ENCODE assay signal across 1 cellular context in the genomic region with DNA sequence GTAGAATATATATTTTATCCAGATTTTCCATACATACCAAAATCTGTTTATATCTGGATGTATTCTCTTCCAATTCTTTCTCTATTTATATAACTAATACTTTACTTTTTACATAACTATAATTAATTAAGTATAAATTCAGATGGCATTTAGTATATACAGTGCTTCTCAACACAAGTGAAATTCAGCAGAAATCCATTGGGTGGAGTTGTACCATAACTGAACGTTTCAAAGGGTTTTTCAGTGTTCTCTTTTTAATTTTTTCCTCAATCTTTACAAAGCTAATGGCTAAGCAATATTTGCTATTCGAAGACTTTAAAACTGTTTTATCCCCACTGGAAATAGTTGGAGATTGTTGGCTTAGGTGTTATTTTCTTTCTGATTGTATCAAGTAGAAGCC.
TF ChIP-seq lines count a peak whose summit lies in the region.

No MANE protein-coding gene starts in this region.

TF ChIP-seq in GM12878, 131 proteins besides CTCF, POLR2A, EP300 and RAD21:
- TF ChIP-seq, protein P1, sequence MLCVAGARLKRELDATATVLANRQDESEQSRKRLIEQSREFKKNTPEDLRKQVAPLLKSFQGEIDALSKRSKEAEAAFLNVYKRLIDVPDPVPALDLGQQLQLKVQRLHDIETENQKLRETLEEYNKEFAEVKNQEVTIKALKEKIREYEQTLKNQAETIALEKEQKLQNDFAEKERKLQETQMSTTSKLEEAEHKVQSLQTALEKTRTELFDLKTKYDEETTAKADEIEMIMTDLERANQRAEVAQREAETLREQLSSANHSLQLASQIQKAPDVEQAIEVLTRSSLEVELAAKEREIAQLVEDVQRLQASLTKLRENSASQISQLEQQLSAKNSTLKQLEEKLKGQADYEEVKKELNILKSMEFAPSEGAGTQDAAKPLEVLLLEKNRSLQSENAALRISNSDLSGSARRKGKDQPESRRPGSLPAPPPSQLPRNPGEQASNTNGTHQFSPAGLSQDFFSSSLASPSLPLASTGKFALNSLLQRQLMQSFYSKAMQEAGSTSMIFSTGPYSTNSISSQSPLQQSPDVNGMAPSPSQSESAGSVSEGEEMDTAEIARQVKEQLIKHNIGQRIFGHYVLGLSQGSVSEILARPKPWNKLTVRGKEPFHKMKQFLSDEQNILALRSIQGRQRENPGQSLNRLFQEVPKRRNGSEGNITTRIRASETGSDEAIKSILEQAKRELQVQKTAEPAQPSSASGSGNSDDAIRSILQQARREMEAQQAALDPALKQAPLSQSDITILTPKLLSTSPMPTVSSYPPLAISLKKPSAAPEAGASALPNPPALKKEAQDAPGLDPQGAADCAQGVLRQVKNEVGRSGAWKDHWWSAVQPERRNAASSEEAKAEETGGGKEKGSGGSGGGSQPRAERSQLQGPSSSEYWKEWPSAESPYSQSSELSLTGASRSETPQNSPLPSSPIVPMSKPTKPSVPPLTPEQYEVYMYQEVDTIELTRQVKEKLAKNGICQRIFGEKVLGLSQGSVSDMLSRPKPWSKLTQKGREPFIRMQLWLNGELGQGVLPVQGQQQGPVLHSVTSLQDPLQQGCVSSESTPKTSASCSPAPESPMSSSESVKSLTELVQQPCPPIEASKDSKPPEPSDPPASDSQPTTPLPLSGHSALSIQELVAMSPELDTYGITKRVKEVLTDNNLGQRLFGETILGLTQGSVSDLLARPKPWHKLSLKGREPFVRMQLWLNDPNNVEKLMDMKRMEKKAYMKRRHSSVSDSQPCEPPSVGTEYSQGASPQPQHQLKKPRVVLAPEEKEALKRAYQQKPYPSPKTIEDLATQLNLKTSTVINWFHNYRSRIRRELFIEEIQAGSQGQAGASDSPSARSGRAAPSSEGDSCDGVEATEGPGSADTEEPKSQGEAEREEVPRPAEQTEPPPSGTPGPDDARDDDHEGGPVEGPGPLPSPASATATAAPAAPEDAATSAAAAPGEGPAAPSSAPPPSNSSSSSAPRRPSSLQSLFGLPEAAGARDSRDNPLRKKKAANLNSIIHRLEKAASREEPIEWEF (IDR thresholded peaks at IDR 0.05; ENCODE audit: insufficient replicate concordance, low read depth, low read length), result no peak
- no peak for TF ChIP-seq ZNF274 (IDR thresholded peaks at IDR 0.05; ENCODE audit: insufficient read depth, insufficient read length)
- TF ChIP-seq KDM1A (IDR thresholded peaks at IDR 0.05; ENCODE audit: borderline replicate concordance), result no peak
- TF ChIP-seq ZNF217 (IDR thresholded peaks at IDR 0.05), result no peak
- TF ChIP-seq FOXK2 (IDR thresholded peaks at IDR 0.05), result no peak
- no peak for TF ChIP-seq NRF1 (conservative IDR thresholded peaks at IDR 0.05; ENCODE audit: low read depth, low read length)
- TF ChIP-seq ASH2L (IDR thresholded peaks at IDR 0.05; ENCODE audit: borderline replicate concordance, low read depth), result no peak
- TF ChIP-seq, protein P2, sequence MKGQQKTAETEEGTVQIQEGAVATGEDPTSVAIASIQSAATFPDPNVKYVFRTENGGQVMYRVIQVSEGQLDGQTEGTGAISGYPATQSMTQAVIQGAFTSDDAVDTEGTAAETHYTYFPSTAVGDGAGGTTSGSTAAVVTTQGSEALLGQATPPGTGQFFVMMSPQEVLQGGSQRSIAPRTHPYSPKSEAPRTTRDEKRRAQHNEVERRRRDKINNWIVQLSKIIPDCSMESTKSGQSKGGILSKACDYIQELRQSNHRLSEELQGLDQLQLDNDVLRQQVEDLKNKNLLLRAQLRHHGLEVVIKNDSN (IDR thresholded peaks at IDR 0.05; ENCODE audit: borderline replicate concordance, extremely low read length, insufficient read depth, low read depth, low read length), result no peak
- no peak for TF ChIP-seq SMAD1 (IDR thresholded peaks at IDR 0.05; ENCODE audit: low read depth, partially characterized antibody)
- no peak for TF ChIP-seq EED (IDR thresholded peaks at IDR 0.05; ENCODE audit: low read depth)
- TF ChIP-seq, protein P3, sequence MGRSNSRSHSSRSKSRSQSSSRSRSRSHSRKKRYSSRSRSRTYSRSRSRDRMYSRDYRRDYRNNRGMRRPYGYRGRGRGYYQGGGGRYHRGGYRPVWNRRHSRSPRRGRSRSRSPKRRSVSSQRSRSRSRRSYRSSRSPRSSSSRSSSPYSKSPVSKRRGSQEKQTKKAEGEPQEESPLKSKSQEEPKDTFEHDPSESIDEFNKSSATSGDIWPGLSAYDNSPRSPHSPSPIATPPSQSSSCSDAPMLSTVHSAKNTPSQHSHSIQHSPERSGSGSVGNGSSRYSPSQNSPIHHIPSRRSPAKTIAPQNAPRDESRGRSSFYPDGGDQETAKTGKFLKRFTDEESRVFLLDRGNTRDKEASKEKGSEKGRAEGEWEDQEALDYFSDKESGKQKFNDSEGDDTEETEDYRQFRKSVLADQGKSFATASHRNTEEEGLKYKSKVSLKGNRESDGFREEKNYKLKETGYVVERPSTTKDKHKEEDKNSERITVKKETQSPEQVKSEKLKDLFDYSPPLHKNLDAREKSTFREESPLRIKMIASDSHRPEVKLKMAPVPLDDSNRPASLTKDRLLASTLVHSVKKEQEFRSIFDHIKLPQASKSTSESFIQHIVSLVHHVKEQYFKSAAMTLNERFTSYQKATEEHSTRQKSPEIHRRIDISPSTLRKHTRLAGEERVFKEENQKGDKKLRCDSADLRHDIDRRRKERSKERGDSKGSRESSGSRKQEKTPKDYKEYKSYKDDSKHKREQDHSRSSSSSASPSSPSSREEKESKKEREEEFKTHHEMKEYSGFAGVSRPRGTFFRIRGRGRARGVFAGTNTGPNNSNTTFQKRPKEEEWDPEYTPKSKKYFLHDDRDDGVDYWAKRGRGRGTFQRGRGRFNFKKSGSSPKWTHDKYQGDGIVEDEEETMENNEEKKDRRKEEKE (IDR thresholded peaks at IDR 0.05), result no peak
- no peak for TF ChIP-seq RAD51 (IDR thresholded peaks at IDR 0.05)
- TF ChIP-seq JUNB (IDR thresholded peaks at IDR 0.05), result no peak
- no peak for TF ChIP-seq POU2F2 (IDR thresholded peaks at IDR 0.05; ENCODE audit: borderline replicate concordance, low read depth, low read length)
- TF ChIP-seq PAX5 (IDR thresholded peaks at IDR 0.05; ENCODE audit: borderline replicate concordance, low read depth, low read length), result no peak
- no peak for TF ChIP-seq SMARCA5 (IDR thresholded peaks at IDR 0.05)
- no peak for TF ChIP-seq IKZF1 (conservative IDR thresholded peaks at IDR 0.05)
